2 cellular contexts compared by ENCODE assay signal in the genomic region with DNA sequence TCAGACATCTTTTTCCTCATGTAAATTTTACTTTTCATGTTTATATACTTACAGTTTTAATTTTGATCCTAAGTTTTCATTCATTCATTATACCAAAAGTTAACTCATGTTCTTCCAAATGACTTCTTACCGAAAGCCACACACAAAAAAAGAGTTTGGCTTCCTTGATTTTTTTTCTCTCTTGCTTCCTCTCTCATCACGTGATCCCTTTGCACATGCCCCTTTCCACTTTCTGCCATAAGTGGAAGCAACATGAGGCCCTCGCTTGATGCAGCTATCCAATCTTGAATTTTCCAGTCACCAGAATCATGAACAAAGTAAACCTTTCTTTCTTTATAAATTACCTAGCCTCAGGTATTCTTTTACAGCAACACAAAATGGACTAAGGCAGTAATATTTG.
A peak's percentile ranks its signal among the peaks of the same experiment; 100 is the strongest.
TF ChIP-seq lines count a peak whose summit lies in the region.

No MANE protein-coding gene starts in this region.

TF ChIP-seq in HepG2, 621 proteins besides CTCF, POLR2A, EP300 and RAD21 (continued from another document):
- TF ChIP-seq, protein P1, sequence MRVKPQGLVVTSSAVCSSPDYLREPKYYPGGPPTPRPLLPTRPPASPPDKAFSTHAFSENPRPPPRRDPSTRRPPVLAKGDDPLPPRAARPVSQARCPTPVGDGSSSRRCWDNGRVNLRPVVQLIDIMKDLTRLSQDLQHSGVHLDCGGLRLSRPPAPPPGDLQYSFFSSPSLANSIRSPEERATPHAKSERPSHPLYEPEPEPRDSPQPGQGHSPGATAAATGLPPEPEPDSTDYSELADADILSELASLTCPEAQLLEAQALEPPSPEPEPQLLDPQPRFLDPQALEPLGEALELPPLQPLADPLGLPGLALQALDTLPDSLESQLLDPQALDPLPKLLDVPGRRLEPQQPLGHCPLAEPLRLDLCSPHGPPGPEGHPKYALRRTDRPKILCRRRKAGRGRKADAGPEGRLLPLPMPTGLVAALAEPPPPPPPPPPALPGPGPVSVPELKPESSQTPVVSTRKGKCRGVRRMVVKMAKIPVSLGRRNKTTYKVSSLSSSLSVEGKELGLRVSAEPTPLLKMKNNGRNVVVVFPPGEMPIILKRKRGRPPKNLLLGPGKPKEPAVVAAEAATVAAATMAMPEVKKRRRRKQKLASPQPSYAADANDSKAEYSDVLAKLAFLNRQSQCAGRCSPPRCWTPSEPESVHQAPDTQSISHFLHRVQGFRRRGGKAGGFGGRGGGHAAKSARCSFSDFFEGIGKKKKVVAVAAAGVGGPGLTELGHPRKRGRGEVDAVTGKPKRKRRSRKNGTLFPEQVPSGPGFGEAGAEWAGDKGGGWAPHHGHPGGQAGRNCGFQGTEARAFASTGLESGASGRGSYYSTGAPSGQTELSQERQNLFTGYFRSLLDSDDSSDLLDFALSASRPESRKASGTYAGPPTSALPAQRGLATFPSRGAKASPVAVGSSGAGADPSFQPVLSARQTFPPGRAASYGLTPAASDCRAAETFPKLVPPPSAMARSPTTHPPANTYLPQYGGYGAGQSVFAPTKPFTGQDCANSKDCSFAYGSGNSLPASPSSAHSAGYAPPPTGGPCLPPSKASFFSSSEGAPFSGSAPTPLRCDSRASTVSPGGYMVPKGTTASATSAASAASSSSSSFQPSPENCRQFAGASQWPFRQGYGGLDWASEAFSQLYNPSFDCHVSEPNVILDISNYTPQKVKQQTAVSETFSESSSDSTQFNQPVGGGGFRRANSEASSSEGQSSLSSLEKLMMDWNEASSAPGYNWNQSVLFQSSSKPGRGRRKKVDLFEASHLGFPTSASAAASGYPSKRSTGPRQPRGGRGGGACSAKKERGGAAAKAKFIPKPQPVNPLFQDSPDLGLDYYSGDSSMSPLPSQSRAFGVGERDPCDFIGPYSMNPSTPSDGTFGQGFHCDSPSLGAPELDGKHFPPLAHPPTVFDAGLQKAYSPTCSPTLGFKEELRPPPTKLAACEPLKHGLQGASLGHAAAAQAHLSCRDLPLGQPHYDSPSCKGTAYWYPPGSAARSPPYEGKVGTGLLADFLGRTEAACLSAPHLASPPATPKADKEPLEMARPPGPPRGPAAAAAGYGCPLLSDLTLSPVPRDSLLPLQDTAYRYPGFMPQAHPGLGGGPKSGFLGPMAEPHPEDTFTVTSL (CRISPR knock-in tag; IDR thresholded peaks at IDR 0.05; ENCODE audit: borderline replicate concordance), result no peak

TF ChIP-seq in K562, 482 proteins besides CTCF, POLR2A, EP300 and RAD21 (continued from another document):
- TF ChIP-seq, protein P2, sequence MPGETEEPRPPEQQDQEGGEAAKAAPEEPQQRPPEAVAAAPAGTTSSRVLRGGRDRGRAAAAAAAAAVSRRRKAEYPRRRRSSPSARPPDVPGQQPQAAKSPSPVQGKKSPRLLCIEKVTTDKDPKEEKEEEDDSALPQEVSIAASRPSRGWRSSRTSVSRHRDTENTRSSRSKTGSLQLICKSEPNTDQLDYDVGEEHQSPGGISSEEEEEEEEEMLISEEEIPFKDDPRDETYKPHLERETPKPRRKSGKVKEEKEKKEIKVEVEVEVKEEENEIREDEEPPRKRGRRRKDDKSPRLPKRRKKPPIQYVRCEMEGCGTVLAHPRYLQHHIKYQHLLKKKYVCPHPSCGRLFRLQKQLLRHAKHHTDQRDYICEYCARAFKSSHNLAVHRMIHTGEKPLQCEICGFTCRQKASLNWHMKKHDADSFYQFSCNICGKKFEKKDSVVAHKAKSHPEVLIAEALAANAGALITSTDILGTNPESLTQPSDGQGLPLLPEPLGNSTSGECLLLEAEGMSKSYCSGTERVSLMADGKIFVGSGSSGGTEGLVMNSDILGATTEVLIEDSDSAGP (CRISPR knock-in tag; IDR thresholded peaks at IDR 0.05), result no peak
- TF ChIP-seq, protein P3, sequence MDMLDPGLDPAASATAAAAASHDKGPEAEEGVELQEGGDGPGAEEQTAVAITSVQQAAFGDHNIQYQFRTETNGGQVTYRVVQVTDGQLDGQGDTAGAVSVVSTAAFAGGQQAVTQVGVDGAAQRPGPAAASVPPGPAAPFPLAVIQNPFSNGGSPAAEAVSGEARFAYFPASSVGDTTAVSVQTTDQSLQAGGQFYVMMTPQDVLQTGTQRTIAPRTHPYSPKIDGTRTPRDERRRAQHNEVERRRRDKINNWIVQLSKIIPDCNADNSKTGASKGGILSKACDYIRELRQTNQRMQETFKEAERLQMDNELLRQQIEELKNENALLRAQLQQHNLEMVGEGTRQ (CRISPR knock-in tag; IDR thresholded peaks at IDR 0.05), result peak; percentile 70
- TF ChIP-seq ZNF143 (CRISPR knock-in tag; IDR thresholded peaks at IDR 0.05) (no peak), ZSCAN32 (CRISPR knock-in tag; IDR thresholded peaks at IDR 0.05) (no peak), RAD51 (IDR thresholded peaks at IDR 0.05; ENCODE audit: borderline replicate concordance, low read depth) (peak; percentile 78), FOXK1 (CRISPR knock-in tag; IDR thresholded peaks at IDR 0.05; ENCODE audit: borderline replicate concordance) (no peak), TOE1 (IDR thresholded peaks at IDR 0.05; ENCODE audit: borderline replicate concordance) (peak; percentile 65; the same call in 1 of the 2 replicates), TOE1 (CRISPR knock-in tag; IDR thresholded peaks at IDR 0.05; ENCODE audit: borderline replicate concordance, low read depth) (no peak)
- TF ChIP-seq, protein P4, sequence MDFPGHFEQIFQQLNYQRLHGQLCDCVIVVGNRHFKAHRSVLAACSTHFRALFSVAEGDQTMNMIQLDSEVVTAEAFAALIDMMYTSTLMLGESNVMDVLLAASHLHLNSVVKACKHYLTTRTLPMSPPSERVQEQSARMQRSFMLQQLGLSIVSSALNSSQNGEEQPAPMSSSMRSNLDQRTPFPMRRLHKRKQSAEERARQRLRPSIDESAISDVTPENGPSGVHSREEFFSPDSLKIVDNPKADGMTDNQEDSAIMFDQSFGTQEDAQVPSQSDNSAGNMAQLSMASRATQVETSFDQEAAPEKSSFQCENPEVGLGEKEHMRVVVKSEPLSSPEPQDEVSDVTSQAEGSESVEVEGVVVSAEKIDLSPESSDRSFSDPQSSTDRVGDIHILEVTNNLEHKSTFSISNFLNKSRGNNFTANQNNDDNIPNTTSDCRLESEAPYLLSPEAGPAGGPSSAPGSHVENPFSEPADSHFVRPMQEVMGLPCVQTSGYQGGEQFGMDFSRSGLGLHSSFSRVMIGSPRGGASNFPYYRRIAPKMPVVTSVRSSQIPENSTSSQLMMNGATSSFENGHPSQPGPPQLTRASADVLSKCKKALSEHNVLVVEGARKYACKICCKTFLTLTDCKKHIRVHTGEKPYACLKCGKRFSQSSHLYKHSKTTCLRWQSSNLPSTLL (IDR thresholded peaks at IDR 0.05), result no peak
- TF ChIP-seq, protein P5, sequence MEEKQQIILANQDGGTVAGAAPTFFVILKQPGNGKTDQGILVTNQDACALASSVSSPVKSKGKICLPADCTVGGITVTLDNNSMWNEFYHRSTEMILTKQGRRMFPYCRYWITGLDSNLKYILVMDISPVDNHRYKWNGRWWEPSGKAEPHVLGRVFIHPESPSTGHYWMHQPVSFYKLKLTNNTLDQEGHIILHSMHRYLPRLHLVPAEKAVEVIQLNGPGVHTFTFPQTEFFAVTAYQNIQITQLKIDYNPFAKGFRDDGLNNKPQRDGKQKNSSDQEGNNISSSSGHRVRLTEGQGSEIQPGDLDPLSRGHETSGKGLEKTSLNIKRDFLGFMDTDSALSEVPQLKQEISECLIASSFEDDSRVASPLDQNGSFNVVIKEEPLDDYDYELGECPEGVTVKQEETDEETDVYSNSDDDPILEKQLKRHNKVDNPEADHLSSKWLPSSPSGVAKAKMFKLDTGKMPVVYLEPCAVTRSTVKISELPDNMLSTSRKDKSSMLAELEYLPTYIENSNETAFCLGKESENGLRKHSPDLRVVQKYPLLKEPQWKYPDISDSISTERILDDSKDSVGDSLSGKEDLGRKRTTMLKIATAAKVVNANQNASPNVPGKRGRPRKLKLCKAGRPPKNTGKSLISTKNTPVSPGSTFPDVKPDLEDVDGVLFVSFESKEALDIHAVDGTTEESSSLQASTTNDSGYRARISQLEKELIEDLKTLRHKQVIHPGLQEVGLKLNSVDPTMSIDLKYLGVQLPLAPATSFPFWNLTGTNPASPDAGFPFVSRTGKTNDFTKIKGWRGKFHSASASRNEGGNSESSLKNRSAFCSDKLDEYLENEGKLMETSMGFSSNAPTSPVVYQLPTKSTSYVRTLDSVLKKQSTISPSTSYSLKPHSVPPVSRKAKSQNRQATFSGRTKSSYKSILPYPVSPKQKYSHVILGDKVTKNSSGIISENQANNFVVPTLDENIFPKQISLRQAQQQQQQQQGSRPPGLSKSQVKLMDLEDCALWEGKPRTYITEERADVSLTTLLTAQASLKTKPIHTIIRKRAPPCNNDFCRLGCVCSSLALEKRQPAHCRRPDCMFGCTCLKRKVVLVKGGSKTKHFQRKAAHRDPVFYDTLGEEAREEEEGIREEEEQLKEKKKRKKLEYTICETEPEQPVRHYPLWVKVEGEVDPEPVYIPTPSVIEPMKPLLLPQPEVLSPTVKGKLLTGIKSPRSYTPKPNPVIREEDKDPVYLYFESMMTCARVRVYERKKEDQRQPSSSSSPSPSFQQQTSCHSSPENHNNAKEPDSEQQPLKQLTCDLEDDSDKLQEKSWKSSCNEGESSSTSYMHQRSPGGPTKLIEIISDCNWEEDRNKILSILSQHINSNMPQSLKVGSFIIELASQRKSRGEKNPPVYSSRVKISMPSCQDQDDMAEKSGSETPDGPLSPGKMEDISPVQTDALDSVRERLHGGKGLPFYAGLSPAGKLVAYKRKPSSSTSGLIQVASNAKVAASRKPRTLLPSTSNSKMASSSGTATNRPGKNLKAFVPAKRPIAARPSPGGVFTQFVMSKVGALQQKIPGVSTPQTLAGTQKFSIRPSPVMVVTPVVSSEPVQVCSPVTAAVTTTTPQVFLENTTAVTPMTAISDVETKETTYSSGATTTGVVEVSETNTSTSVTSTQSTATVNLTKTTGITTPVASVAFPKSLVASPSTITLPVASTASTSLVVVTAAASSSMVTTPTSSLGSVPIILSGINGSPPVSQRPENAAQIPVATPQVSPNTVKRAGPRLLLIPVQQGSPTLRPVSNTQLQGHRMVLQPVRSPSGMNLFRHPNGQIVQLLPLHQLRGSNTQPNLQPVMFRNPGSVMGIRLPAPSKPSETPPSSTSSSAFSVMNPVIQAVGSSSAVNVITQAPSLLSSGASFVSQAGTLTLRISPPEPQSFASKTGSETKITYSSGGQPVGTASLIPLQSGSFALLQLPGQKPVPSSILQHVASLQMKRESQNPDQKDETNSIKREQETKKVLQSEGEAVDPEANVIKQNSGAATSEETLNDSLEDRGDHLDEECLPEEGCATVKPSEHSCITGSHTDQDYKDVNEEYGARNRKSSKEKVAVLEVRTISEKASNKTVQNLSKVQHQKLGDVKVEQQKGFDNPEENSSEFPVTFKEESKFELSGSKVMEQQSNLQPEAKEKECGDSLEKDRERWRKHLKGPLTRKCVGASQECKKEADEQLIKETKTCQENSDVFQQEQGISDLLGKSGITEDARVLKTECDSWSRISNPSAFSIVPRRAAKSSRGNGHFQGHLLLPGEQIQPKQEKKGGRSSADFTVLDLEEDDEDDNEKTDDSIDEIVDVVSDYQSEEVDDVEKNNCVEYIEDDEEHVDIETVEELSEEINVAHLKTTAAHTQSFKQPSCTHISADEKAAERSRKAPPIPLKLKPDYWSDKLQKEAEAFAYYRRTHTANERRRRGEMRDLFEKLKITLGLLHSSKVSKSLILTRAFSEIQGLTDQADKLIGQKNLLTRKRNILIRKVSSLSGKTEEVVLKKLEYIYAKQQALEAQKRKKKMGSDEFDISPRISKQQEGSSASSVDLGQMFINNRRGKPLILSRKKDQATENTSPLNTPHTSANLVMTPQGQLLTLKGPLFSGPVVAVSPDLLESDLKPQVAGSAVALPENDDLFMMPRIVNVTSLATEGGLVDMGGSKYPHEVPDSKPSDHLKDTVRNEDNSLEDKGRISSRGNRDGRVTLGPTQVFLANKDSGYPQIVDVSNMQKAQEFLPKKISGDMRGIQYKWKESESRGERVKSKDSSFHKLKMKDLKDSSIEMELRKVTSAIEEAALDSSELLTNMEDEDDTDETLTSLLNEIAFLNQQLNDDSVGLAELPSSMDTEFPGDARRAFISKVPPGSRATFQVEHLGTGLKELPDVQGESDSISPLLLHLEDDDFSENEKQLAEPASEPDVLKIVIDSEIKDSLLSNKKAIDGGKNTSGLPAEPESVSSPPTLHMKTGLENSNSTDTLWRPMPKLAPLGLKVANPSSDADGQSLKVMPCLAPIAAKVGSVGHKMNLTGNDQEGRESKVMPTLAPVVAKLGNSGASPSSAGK (IDR thresholded peaks at IDR 0.05), result peak; percentile 41; the same call in 1 of the 2 replicates
